In genomic region chr11:71901137-71901536, GRCh38 we compare ENCODE assay signal across 12 cellular contexts. TPM values are rescaled to one million over a fixed set of nuclear protein-coding genes. Genes with fewer than 3 reads are reported as not detected.
"Had no signal": no experiment of that assay in that cellular context is flagged by ENCODE, and none has a peak within 500 bp of the region (broad histone marks: within the 10 kb centered on the region; RNA-seq: fewer than 3 reads in every experiment).

No MANE protein-coding gene starts in this region.

RNA-seq across cellular contexts. Expression of gene DEFB131B, which starts 22.9 kb away (rescaled TPM):
- total RNA-seq: activated CD8-positive, alpha-beta memory T cell treated with anti-CD3 and anti-CD28 coated beads for 36 hours; activated naive CD4-positive, alpha-beta T cell treated with anti-CD3 and anti-CD28 coated beads for 36 hours; activated T-helper 17 cell treated with anti-CD3 and anti-CD28 coated beads, Interleukin-2, amount 50 U/mL, for 72 hours; breast epithelium; esophagus muscularis mucosa; left colon; lung; naive thymus-derived CD8-positive, alpha-beta T cell; progenitor cell of endocrine pancreas; right lobe of liver; testis; ureter had no signal
